In genomic region chr22:26589367-26589844, GRCh38 we compare ENCODE assay signal across 1 cellular context.
TF ChIP-seq lines count a peak whose summit lies in the region.

No MANE protein-coding gene starts in this region.

TF ChIP-seq in HepG2, 621 proteins besides CTCF, POLR2A, EP300 and RAD21 (continued from another document and continues in another):
- TF ChIP-seq ZNF142 (CRISPR knock-in tag; IDR thresholded peaks at IDR 0.05) (no peak), HOXD1 (CRISPR knock-in tag; IDR thresholded peaks at IDR 0.05) (no peak), SUZ12 (IDR thresholded peaks at IDR 0.05; ENCODE audit: low read depth, low read length) (no peak), YY1 (IDR thresholded peaks at IDR 0.05; ENCODE audit: insufficient read depth, insufficient replicate concordance, low read depth, low read length) (no peak), ZNF431 (CRISPR knock-in tag; IDR thresholded peaks at IDR 0.05; ENCODE audit: borderline replicate concordance, low read depth) (no peak), NFIB (CRISPR knock-in tag; IDR thresholded peaks at IDR 0.05; ENCODE audit: borderline replicate concordance) (no peak), GPN1 (CRISPR knock-in tag; IDR thresholded peaks at IDR 0.05; ENCODE audit: borderline replicate concordance) (no peak), IRF2 (CRISPR knock-in tag; IDR thresholded peaks at IDR 0.05) (no peak), ZNF496 (CRISPR knock-in tag; IDR thresholded peaks at IDR 0.05; ENCODE audit: insufficient replicate concordance) (no peak), PHF8 (CRISPR knock-in tag; IDR thresholded peaks at IDR 0.05) (no peak), DDIT3 (CRISPR knock-in tag; IDR thresholded peaks at IDR 0.05) (no peak), YEATS2 (CRISPR knock-in tag; IDR thresholded peaks at IDR 0.05; ENCODE audit: borderline replicate concordance) (no peak), ZBTB7B (CRISPR knock-in tag; IDR thresholded peaks at IDR 0.05) (no peak), ZNF747 (CRISPR knock-in tag; IDR thresholded peaks at IDR 0.05; ENCODE audit: borderline replicate concordance) (no peak), MAFF (IDR thresholded peaks at IDR 0.05; ENCODE audit: low read depth, low read length) (no peak), KDM4B (CRISPR knock-in tag; IDR thresholded peaks at IDR 0.05) (no peak), ZNF430 (CRISPR knock-in tag; IDR thresholded peaks at IDR 0.05) (no peak; the same call in 1 of the 2 replicates), ZNF816 (CRISPR knock-in tag; IDR thresholded peaks at IDR 0.05; ENCODE audit: borderline replicate concordance) (no peak), MLLT10 (CRISPR knock-in tag; IDR thresholded peaks at IDR 0.05) (no peak), ZNF484 (CRISPR knock-in tag; IDR thresholded peaks at IDR 0.05; ENCODE audit: borderline replicate concordance, low read depth) (no peak), ADNP (CRISPR knock-in tag; IDR thresholded peaks at IDR 0.05) (no peak; the same call in 1 of the 2 replicates), ZNF121 (CRISPR knock-in tag; IDR thresholded peaks at IDR 0.05) (peak; percentile 2; the same call in 1 of the 2 replicates), SMAD3 (CRISPR knock-in tag; IDR thresholded peaks at IDR 0.05) (no peak), TAF15 (IDR thresholded peaks at IDR 0.05; ENCODE audit: low read depth, low read length, poor library complexity, severe bottlenecking) (no peak), NAIF1 (CRISPR knock-in tag; IDR thresholded peaks at IDR 0.05; ENCODE audit: borderline replicate concordance) (no peak), HDAC1 (CRISPR knock-in tag; IDR thresholded peaks at IDR 0.05) (0 out of 2 replicates have a peak, but pooled peaks have one; percentile 22), ZSCAN25 (CRISPR knock-in tag; IDR thresholded peaks at IDR 0.05) (no peak), RXRB (CRISPR knock-in tag; IDR thresholded peaks at IDR 0.05; ENCODE audit: borderline replicate concordance) (no peak), BHLHE40 (IDR thresholded peaks at IDR 0.05; ENCODE audit: low read length) (no peak), ZBTB20 (CRISPR knock-in tag; IDR thresholded peaks at IDR 0.05; ENCODE audit: borderline replicate concordance, low read depth) (no peak), ZNF207 (IDR thresholded peaks at IDR 0.05; ENCODE audit: borderline replicate concordance) (no peak), ZNF333 (CRISPR knock-in tag; IDR thresholded peaks at IDR 0.05; ENCODE audit: borderline replicate concordance) (no peak), ZNF556 (CRISPR knock-in tag; IDR thresholded peaks at IDR 0.05; ENCODE audit: borderline replicate concordance) (no peak), ZSCAN31 (CRISPR knock-in tag; IDR thresholded peaks at IDR 0.05; ENCODE audit: low read depth) (no peak), ZNF607 (CRISPR knock-in tag; IDR thresholded peaks at IDR 0.05; ENCODE audit: borderline replicate concordance) (peak; percentile 38; the same call in 1 of the 2 replicates), ZNF850 (CRISPR knock-in tag; conservative IDR thresholded peaks at IDR 0.05) (no peak), ZNF44 (CRISPR knock-in tag; IDR thresholded peaks at IDR 0.05) (no peak), SALL2 (CRISPR knock-in tag; IDR thresholded peaks at IDR 0.05) (no peak), HNRNPLL (IDR thresholded peaks at IDR 0.05; ENCODE audit: low read depth, low read length, poor library complexity, severe bottlenecking) (peak; percentile 89), HHEX (CRISPR knock-in tag; IDR thresholded peaks at IDR 0.05) (no peak), HNF4A (CRISPR knock-in tag; IDR thresholded peaks at IDR 0.05) (peak; percentile 26; the same call in 1 of the 2 replicates), SIN3A (IDR thresholded peaks at IDR 0.05; ENCODE audit: borderline replicate concordance, low read depth, low read length) (no peak), EHMT2 (IDR thresholded peaks at IDR 0.05; ENCODE audit: borderline replicate concordance, low read depth, low read length) (no peak), SRF (IDR thresholded peaks at IDR 0.05; ENCODE audit: low read depth, low read length) (no peak), NR3C1 (CRISPR knock-in tag; IDR thresholded peaks at IDR 0.05) (no peak), ZNF383 (CRISPR knock-in tag; IDR thresholded peaks at IDR 0.05; ENCODE audit: borderline replicate concordance) (no peak), ATF5 (CRISPR knock-in tag; IDR thresholded peaks at IDR 0.05; ENCODE audit: low read depth) (no peak), ZNF619 (CRISPR knock-in tag; IDR thresholded peaks at IDR 0.05) (no peak), CREB1 (IDR thresholded peaks at IDR 0.05) (no peak), CREB1 (CRISPR knock-in tag; IDR thresholded peaks at IDR 0.05) (no peak), HOXA5 (CRISPR knock-in tag; IDR thresholded peaks at IDR 0.05) (no peak), ZNF605 (CRISPR knock-in tag; IDR thresholded peaks at IDR 0.05) (no peak), ZNF503 (CRISPR knock-in tag; IDR thresholded peaks at IDR 0.05) (no peak), KLF11 (CRISPR knock-in tag; IDR thresholded peaks at IDR 0.05) (no peak), ASH2L (IDR thresholded peaks at IDR 0.05; ENCODE audit: insufficient read length, low read depth, low read length) (peak; percentile 29), PLSCR1 (CRISPR knock-in tag; IDR thresholded peaks at IDR 0.05; ENCODE audit: borderline replicate concordance) (no peak), RNF2 (conservative IDR thresholded peaks at IDR 0.05; ENCODE audit: low read depth) (no peak), ESRRA (CRISPR knock-in tag; IDR thresholded peaks at IDR 0.05; ENCODE audit: low read depth) (no peak), U2AF1 (optimal IDR thresholded peaks at IDR 0.05; ENCODE audit: low read depth, low read length) (no peak), TCF7L2 (IDR thresholded peaks at IDR 0.05; ENCODE audit: low read depth, low read length) (no peak), ZNF768 (CRISPR knock-in tag; IDR thresholded peaks at IDR 0.05) (no peak)
- TF ChIP-seq, protein P1, sequence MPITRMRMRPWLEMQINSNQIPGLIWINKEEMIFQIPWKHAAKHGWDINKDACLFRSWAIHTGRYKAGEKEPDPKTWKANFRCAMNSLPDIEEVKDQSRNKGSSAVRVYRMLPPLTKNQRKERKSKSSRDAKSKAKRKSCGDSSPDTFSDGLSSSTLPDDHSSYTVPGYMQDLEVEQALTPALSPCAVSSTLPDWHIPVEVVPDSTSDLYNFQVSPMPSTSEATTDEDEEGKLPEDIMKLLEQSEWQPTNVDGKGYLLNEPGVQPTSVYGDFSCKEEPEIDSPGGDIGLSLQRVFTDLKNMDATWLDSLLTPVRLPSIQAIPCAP (CRISPR knock-in tag; IDR thresholded peaks at IDR 0.05; ENCODE audit: low read depth): no peak
- TF ChIP-seq, protein P2, sequence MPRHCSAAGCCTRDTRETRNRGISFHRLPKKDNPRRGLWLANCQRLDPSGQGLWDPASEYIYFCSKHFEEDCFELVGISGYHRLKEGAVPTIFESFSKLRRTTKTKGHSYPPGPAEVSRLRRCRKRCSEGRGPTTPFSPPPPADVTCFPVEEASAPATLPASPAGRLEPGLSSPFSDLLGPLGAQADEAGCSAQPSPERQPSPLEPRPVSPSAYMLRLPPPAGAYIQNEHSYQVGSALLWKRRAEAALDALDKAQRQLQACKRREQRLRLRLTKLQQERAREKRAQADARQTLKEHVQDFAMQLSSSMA (CRISPR knock-in tag; IDR thresholded peaks at IDR 0.05): no peak
- TF ChIP-seq, protein P3, sequence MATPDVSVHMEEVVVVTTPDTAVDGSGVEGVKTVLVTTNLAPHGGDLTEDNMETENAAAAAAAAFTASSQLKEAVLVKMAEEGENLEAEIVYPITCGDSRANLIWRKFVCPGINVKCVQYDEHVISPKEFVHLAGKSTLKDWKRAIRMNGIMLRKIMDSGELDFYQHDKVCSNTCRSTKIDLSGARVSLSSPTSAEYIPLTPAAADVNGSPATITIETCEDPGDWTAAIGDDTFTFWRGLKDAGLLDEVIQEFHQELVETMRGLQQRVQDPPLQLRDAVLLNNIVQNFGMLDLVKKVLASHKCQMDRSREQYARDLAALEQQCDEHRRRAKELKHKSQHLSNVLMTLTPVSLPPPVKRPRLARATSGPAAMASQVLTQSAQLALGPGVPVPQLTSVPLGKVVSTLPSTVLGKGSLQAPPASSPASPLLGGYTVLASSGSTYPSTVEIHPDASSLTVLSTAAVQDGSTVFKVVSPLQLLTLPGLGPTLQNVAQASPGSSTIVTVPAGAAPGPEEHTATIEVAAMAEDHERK (CRISPR knock-in tag; IDR thresholded peaks at IDR 0.05; ENCODE audit: low read depth): no peak
- TF ChIP-seq, protein P4, sequence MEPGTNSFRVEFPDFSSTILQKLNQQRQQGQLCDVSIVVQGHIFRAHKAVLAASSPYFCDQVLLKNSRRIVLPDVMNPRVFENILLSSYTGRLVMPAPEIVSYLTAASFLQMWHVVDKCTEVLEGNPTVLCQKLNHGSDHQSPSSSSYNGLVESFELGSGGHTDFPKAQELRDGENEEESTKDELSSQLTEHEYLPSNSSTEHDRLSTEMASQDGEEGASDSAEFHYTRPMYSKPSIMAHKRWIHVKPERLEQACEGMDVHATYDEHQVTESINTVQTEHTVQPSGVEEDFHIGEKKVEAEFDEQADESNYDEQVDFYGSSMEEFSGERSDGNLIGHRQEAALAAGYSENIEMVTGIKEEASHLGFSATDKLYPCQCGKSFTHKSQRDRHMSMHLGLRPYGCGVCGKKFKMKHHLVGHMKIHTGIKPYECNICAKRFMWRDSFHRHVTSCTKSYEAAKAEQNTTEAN (CRISPR knock-in tag; conservative IDR thresholded peaks at IDR 0.05): no peak
- TF ChIP-seq, protein P5, sequence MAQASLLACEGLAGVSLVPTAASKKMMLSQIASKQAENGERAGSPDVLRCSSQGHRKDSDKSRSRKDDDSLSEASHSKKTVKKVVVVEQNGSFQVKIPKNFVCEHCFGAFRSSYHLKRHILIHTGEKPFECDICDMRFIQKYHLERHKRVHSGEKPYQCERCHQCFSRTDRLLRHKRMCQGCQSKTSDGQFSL (CRISPR knock-in tag; IDR thresholded peaks at IDR 0.05): no peak
